In genomic region chr16:19113577-19114358, GRCh38 we compare ENCODE assay signal across 7 cellular contexts. TPM values are rescaled to one million over a fixed set of nuclear protein-coding genes. Genes with fewer than 3 reads are reported as not detected.
A peak's percentile ranks its signal among the peaks of the same experiment; 100 is the strongest.
DNase-seq lines count a peak whose midpoint lies in the region; ATAC-seq and TF ChIP-seq lines count a peak whose summit lies in the region.

Gene ITPRIPL2, plus strand, starts transcription at chr16:19113964. Its CDS starts 498 bp downstream, at chr16:19114462.

- peaks cover 60% of the 10 kb centered on the region for H3K79me2 ChIP-seq in HCT116 (ENCODE audit: insufficient read depth, low read length)
- H3K79me2 ChIP-seq in SK-N-SH (ENCODE audit: insufficient read depth): peaks cover 50% of the 10 kb centered on the region

- H2AFZ ChIP-seq in HCT116 (ENCODE audit: low read depth, low read length, poor library complexity, severe bottlenecking) (no peak within 1 kb of the TSS), SK-N-SH (ENCODE audit: low read depth) (peak within 1 kb of the TSS; percentile 100)

- TF ChIP-seq CTCF in HCT116 (IDR thresholded peaks at IDR 0.05 in 2 of 3, conservative IDR thresholded peaks at IDR 0.05 in 1 of 3; ENCODE audit: borderline replicate concordance in 1 of 3, insufficient read depth in 1 of 3, low read depth in 2 of 3, low read length in 2 of 3): no peak
- TF ChIP-seq CTCF in SK-N-SH (IDR thresholded peaks at IDR 0.05): no peak
- peak in 1 of 56 donors; percentile 10 for TF ChIP-seq CTCF in dorsolateral prefrontal cortex (IDR thresholded peaks at IDR 0.05 in 54 of 56, conservative IDR thresholded peaks at IDR 0.05 in 2 of 56; ENCODE audit: low read depth in 1 of 56, partially characterized antibody in 56 of 56)

- CTCF ChIA-PET in HCT116 (lab: Charles Lee): interaction anchor here (0.6 to 2.5 kb wide), 6 partner anchors 10 to 250 kb away, joined by 3 to 9 read pairs (median 5); no protein-coding TSS in a partner anchor
- CTCF ChIA-PET in SK-N-SH (lab: Yijun Ruan, JAX): interaction anchor here (0.7 to 4.0 kb wide), 10 partner anchors 9 to 1128 kb away, joined by 3 to 28 read pairs (median 3); no protein-coding TSS in a partner anchor

- peak within 1 kb of the TSS; percentile 59 for H3K9ac ChIP-seq in ES-I3 (ENCODE audit: low read depth, low read length)
- peak within 1 kb of the TSS; percentile 93 for H3K9ac ChIP-seq in HCT116 (ENCODE audit: low read length)
- peak within 1 kb of the TSS; percentile 89 for H3K9ac ChIP-seq in SK-N-SH

- RAD21 ChIA-PET in HCT116 (lab: Charles Lee; ENCODE audit: low non-redundant PET in 1 of 2, low total read pairs in 2 of 2, uncharacterized antibody in 2 of 2, unreplicated experiment in 2 of 2): no interaction called here

- TF ChIP-seq EP300 in SK-N-SH (IDR thresholded peaks at IDR 0.05; ENCODE audit: borderline replicate concordance in 1 of 2, low read depth in 1 of 2, low read length in 1 of 2): no peak

- no peaks in the 10 kb centered on the region for H3K9me3 Mint-ChIP-seq in stimulated activated naive CD8-positive, alpha-beta T cell treated with anti-CD3 and anti-CD28 coated beads, Interleukin-15, Interleukin-2, amounts not matched to agents 100 ng/mL and 50 ng/mL, for 24 hours

- TF ChIP-seq RAD21 in HCT116 (IDR thresholded peaks at IDR 0.05; ENCODE audit: low read depth) (peak; percentile 14; the same call in 1 of the 2 replicates), SK-N-SH (IDR thresholded peaks at IDR 0.05; ENCODE audit: low read length) (no peak)

- ATAC-seq in HCT116 (peak; percentile 79), left lobe of liver (peak; percentile 77)

- H3K4me3 Mint-ChIP-seq in stimulated activated naive CD8-positive, alpha-beta T cell treated with anti-CD3 and anti-CD28 coated beads, Interleukin-15, Interleukin-2, amounts not matched to agents 100 ng/mL and 50 ng/mL, for 24 hours: peak within 1 kb of the TSS; percentile 71

- H4K20me1 ChIP-seq in HCT116 (ENCODE audit: insufficient read depth): no peaks in the 10 kb centered on the region
- 0 out of 2 replicates have a peak, but pooled peaks cover 5% of the 10 kb centered on the region for H4K20me1 ChIP-seq in SK-N-SH (ENCODE audit: insufficient read depth)

- H3K9me2 ChIP-seq in HCT116 (ENCODE audit: insufficient read depth): no peaks in the 10 kb centered on the region
- no peaks in the 10 kb centered on the region for H3K9me2 ChIP-seq in SK-N-SH

- peaks cover 21% of the 10 kb centered on the region for H3F3A ChIP-seq in SK-N-SH (replicated peaks; ENCODE audit: insufficient read depth)

- no peaks in the 10 kb centered on the region for H3K36me3 Mint-ChIP-seq in stimulated activated naive CD8-positive, alpha-beta T cell treated with anti-CD3 and anti-CD28 coated beads, Interleukin-15, Interleukin-2, amounts not matched to agents 100 ng/mL and 50 ng/mL, for 24 hours (ENCODE audit: low read depth)

- POLR2A ChIA-PET in HCT116 (lab: Charles Lee) (interaction anchor here (1.1 to 2.9 kb wide), 4 partner anchors 9 to 28 kb away, joined by 3 to 17 read pairs (median 8); no protein-coding TSS in a partner anchor), SK-N-SH (lab: Yijun Ruan, JAX) (interaction anchor here (0.8 kb wide), 1 partner anchor 10 kb away, joined by 3 read pairs; no protein-coding TSS in a partner anchor)

- intact Hi-C loops in HCT116 (cut with micrococcal nuclease) (loop anchor here (2.0 kb wide), 1 partner anchor 19 kb away; no protein-coding TSS in a partner anchor), dorsolateral prefrontal cortex (cut with DNase I) (no loop called here)

- H3K27ac ChIP-seq in HCT116 (ENCODE audit: low read depth, low read length) (peak within 1 kb of the TSS; percentile 99), SK-N-SH (ENCODE audit: low read depth in 2 of 2, low read length in 1 of 2) (peak within 1 kb of the TSS; percentile 64 to 78), dorsolateral prefrontal cortex (peak within 1 kb of the TSS in 55 of 59 donors; percentile 2 to 89 (median 74))

- BruUV-seq in HCT116 (replicated peaks; lab: Mats Ljungman, UMichigan): no TSS peak

- H3K4me1 ChIP-seq in ES-I3 (ENCODE audit: insufficient read depth, low read length): peaks cover 11% of the 10 kb centered on the region
- H3K4me1 ChIP-seq in HCT116 (ENCODE audit: control insufficient read depth in 1 of 2, insufficient read depth in 2 of 2, low read length in 2 of 2): peaks cover 51 to 82% of the 10 kb centered on the region in 2 experiments
- H3K4me1 ChIP-seq in SK-N-SH (ENCODE audit: control insufficient read depth in 1 of 2, insufficient read depth in 2 of 2, low read depth in 1 of 2, low read length in 1 of 2): peaks cover 13 to 34% of the 10 kb centered on the region in 2 experiments; a peak in 3 of 4 replicates

- H3K27ac Mint-ChIP-seq in stimulated activated naive CD8-positive, alpha-beta T cell treated with anti-CD3 and anti-CD28 coated beads, Interleukin-15, Interleukin-2, amounts not matched to agents 100 ng/mL and 50 ng/mL, for 24 hours: peak within 1 kb of the TSS; percentile 58

- TF ChIP-seq POLR2A in HCT116 (IDR thresholded peaks at IDR 0.05; ENCODE audit: borderline replicate concordance, extremely low read depth, insufficient read depth, insufficient read length): peak; percentile 55

- H3K27me3 ChIP-seq in HCT116 (ENCODE audit: insufficient read depth, low read length) (no peaks in the 10 kb centered on the region), SK-N-SH (ENCODE audit: insufficient read depth) (no peaks in the 10 kb centered on the region), dorsolateral prefrontal cortex (peaks cover 0 to 38% (median 15%) of the 10 kb centered on the region in 45 donors)

- peak; percentile 79 for DNase-seq in HCT116 (ENCODE audit: low read depth, low spot score)
- DNase-seq in SK-N-SH: peak; percentile 92
- peak in 6 of 10 donors; percentile 3 to 54 (median 40) for DNase-seq in dorsolateral prefrontal cortex
- peak; percentile 87 for DNase-seq in left lobe of liver (ENCODE audit: low spot score)
- no peak for DNase-seq in stimulated activated CD4-positive, alpha-beta T cell treated with anti-CD3 and anti-CD28 coated beads, Interleukin-4, amount 100 ng/mL, for 4 hours

- H3K4me1 Mint-ChIP-seq in stimulated activated naive CD8-positive, alpha-beta T cell treated with anti-CD3 and anti-CD28 coated beads, Interleukin-15, Interleukin-2, amounts not matched to agents 100 ng/mL and 50 ng/mL, for 24 hours (ENCODE audit: low read depth): peaks cover 39% of the 10 kb centered on the region

- H3K4me3 ChIP-seq in HCT116 (replicated peaks in 1 of 2; ENCODE audit: low read depth in 1 of 2, low read length in 2 of 2): peak within 1 kb of the TSS; percentile 59 to 74
- peak within 1 kb of the TSS; percentile 68 to 76 for H3K4me3 ChIP-seq in SK-N-SH (ENCODE audit: low read depth in 2 of 2, low read length in 1 of 2)
- peak within 1 kb of the TSS; percentile 30 to 74 (median 62) for H3K4me3 ChIP-seq in dorsolateral prefrontal cortex

- no peaks in the 10 kb centered on the region for H3K9me3 ChIP-seq in ES-I3 (ENCODE audit: control insufficient read depth, insufficient read depth, low read length)
- H3K9me3 ChIP-seq in HCT116 (ENCODE audit: control insufficient read depth in 1 of 2, insufficient read depth in 1 of 2, low read depth in 1 of 2, low read length in 2 of 2): no peaks in the 10 kb centered on the region
- H3K9me3 ChIP-seq in SK-N-SH: no peaks in the 10 kb centered on the region

- H3K36me3 ChIP-seq in ES-I3 (ENCODE audit: insufficient read depth, low read length) (no peaks in the 10 kb centered on the region), HCT116 (ENCODE audit: control insufficient read depth in 1 of 2, insufficient read depth in 2 of 2, low read length in 2 of 2) (peaks cover 4 to 13% of the 10 kb centered on the region in 2 experiments; a peak in 3 of 4 replicates), SK-N-SH (replicated peaks in 1 of 2; ENCODE audit: control insufficient read depth in 1 of 2, insufficient read depth in 2 of 2, low read length in 1 of 2) (peaks cover 8 to 11% of the 10 kb centered on the region in 2 experiments)

- H3K27me3 Mint-ChIP-seq in stimulated activated naive CD8-positive, alpha-beta T cell treated with anti-CD3 and anti-CD28 coated beads, Interleukin-15, Interleukin-2, amounts not matched to agents 100 ng/mL and 50 ng/mL, for 24 hours: peaks cover 22% of the 10 kb centered on the region

- 8% methylated on average over 14 of the region's 74 CpGs for WGBS in SK-N-SH (ENCODE audit: low lambda C conversion rate)

- H3K4me2 ChIP-seq in HCT116 (ENCODE audit: low read length): peak within 1 kb of the TSS; percentile 99
- peak within 1 kb of the TSS; percentile 93 for H3K4me2 ChIP-seq in SK-N-SH

TF ChIP-seq in HCT116, 20 proteins besides CTCF, POLR2A, EP300 and RAD21 (continues in another document):
- TF ChIP-seq YY1 (IDR thresholded peaks at IDR 0.05; ENCODE audit: extremely low read depth, insufficient replicate concordance, low read depth, low read length) (peak; percentile 63), SRF (IDR thresholded peaks at IDR 0.05; ENCODE audit: low read depth) (no peak), MAX (IDR thresholded peaks at IDR 0.05) (peak; percentile 93), POLR2AphosphoS5 (IDR thresholded peaks at IDR 0.05; ENCODE audit: low read depth, low read length) (peak; percentile 70), SIN3A (IDR thresholded peaks at IDR 0.05; ENCODE audit: low read depth) (peak; percentile 75; the same call in 1 of the 2 replicates), ZNF274 (IDR thresholded peaks at IDR 0.05; ENCODE audit: low read depth, low read length) (no peak)

TF ChIP-seq in SK-N-SH, 30 proteins besides CTCF, POLR2A, EP300 and RAD21 (continues in another document):
- peak; percentile 77 for TF ChIP-seq POLR2AphosphoS5 (IDR thresholded peaks at IDR 0.05; ENCODE audit: low read depth, low read length)
- TF ChIP-seq MXI1 (IDR thresholded peaks at IDR 0.05; ENCODE audit: low read depth, low read length): peak; percentile 17; the same call in 1 of the 2 replicates
- TF ChIP-seq TAF1 (IDR thresholded peaks at IDR 0.05; ENCODE audit: borderline replicate concordance, low read depth, low read length): no peak; the same call in 1 of the 2 replicates

RNA-seq across cellular contexts. Expression of gene ITPRIPL2, which starts in this region (rescaled TPM):
- total RNA-seq in HCT116 (2021; ENCODE audit: unreplicated experiment): 67.9 TPM
- 22.8 and 25.2 TPM in 2 replicates for polyA plus RNA-seq in HCT116 (2012)
- polyA plus RNA-seq in SK-N-SH (2012; rRNA removed): 4.3 and 4.7 TPM in 2 replicates
- 5.3 and 5.5 TPM in 2 replicates for polyA plus RNA-seq in SK-N-SH (2012; cell fraction: cytosol; rRNA removed)
- 4.5 and 5.3 TPM in 2 replicates for polyA plus RNA-seq in SK-N-SH (2012; cell fraction: nucleus; rRNA removed)
- 10 to 100 TPM in 59 of 120 experiments, 1 to 10 TPM in 61; 5.1 to 23.9 (median 9.8) TPM for total RNA-seq in dorsolateral prefrontal cortex
- total RNA-seq in left lobe of liver: 16.2 TPM

Comparison
In these comparisons a context has a peak if more than half of its experiments do, and no peak if none do; other contexts are left out.
1. DNase-seq: peak in HCT116 (single experiment), SK-N-SH (single experiment), dorsolateral prefrontal cortex (6 of 10) and left lobe of liver (single experiment); none in stimulated activated CD4-positive, alpha-beta T cell treated with anti-CD3 and anti-CD28 coated beads, Interleukin-4, amount 100 ng/mL, for 4 hours (0 of 2).
2. Peak in every context shown above with its lines, with median percentiles within 50 percentile points of each other: H3K9ac ChIP-seq, H3K27ac ChIP-seq and H3K4me3 ChIP-seq.